Comparison of ENCODE assay signal across 28 cellular contexts in the genomic region with DNA sequence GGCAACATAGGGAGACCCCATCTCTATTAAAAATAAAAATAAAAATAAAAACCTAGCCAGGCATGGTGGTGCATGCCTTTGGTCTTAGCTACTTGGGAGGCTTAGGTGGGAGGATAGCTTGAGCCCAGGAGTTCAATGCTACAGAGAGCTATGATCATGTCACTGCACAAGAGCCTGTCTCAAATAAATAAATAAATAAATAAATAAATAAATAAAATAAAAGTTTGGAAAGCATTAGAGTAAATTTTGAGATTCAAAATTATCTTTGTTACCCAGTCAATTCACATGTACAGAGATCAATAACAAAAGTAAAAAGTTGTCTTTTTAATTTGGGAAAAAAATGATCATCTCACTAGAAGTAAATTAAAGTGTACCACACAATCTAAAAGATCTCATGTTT.
"Had no signal": no experiment of that assay in that cellular context is flagged by ENCODE, and none has a peak within 500 bp of the region (broad histone marks: within the 10 kb centered on the region; RNA-seq: fewer than 3 reads in every experiment).

No MANE protein-coding gene starts in this region.

- H3K9me3 ChIP-seq: colonic mucosa, esophagus muscularis mucosa, esophagus squamous epithelium, gastrocnemius medialis, gastroesophageal sphincter, heart left ventricle, heart right ventricle had no signal

- H3K27ac ChIP-seq: colonic mucosa, coronary artery, dorsolateral prefrontal cortex, epithelial cell of prostate, esophagus muscularis mucosa, esophagus squamous epithelium, foreskin keratinocyte, gastrocnemius medialis, gastroesophageal sphincter, heart left ventricle, heart right ventricle had no signal

- H3K4me3 ChIP-seq: colonic mucosa, coronary artery, dorsolateral prefrontal cortex, esophagus muscularis mucosa, esophagus squamous epithelium, gastrocnemius medialis, gastroesophageal sphincter, heart left ventricle, heart right ventricle had no signal

- DNase-seq: colonic mucosa; cortex of kidney; dermis blood vessel endothelial cell; dorsolateral prefrontal cortex; effector CD4-positive, alpha-beta T cell; effector CD8-positive, alpha-beta T cell; effector memory CD4-positive, alpha-beta T cell; effector memory CD8-positive, alpha-beta T cell; endodermal cell; erythroblast; esophagus squamous epithelium; foreskin fibroblast; foreskin keratinocyte; foreskin melanocyte; gastrocnemius medialis; glutamatergic neuron; head of caudate nucleus; heart left ventricle; heart right ventricle had no signal

- H3K4me1 ChIP-seq: colonic mucosa, foreskin keratinocyte had no signal

- H3K36me3 ChIP-seq: colonic mucosa, esophagus muscularis mucosa, esophagus squamous epithelium, gastrocnemius medialis, gastroesophageal sphincter, heart left ventricle, heart right ventricle had no signal

- FAIRE-seq: colon, endometrium, endothelial cell of umbilical vein, frontal cortex had no signal

- H3K27me3 ChIP-seq: colonic mucosa, dorsolateral prefrontal cortex, esophagus squamous epithelium, foreskin keratinocyte, gastrocnemius medialis, heart left ventricle, heart right ventricle had no signal

- ATAC-seq: effector memory CD8-positive, alpha-beta T cell; esophagus mucosa; foreskin keratinocyte; gastrocnemius medialis; gastroesophageal sphincter; heart left ventricle; heart right ventricle had no signal
